In the genomic region with DNA sequence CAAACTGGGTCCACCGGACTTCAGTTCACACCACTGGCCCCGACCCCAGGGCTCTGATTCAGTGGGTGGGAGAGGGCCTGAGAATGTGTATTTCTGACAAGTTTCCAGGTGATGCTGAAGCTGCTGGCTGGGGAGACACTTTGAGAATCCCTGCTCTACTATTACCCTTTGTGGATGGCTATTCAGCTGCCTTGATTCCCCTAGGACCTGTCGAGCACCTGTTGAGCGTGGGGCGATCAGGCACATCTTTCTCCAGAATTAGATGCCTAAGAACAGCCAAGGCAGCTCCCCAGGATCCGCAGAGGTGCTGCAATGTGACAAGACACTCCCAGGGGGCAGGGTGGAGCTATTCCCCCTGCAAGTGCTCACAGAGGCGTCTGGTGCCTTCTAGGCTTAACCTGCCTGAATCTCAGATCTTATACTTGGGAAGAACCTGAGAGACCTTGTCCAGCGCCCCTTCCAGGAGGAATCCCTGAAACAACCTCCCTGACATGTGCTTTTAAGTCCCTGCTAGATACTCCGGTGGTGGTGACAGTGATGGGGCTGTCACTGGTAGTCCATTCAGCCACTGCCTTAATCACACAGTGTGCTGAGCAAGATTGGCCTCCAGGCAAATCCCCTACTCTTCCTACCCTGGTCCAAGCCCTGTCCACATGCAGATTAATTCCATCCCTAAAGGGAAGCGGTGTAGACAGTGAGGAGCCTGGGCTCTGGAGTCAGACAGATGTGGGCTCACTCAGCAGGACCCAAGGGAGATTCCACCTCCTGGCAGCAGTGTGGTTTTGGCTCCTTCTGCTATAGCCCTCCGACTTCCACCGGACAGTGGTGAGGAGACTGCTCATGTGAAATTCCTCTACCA, we compare ENCODE assay signal across 9 cellular contexts. TPM values are rescaled to one million over a fixed set of nuclear protein-coding genes. Genes with fewer than 3 reads are reported as not detected.
DNase-seq lines count a peak whose midpoint lies in the region; ATAC-seq and TF ChIP-seq lines count a peak whose summit lies in the region.
"Had no signal": no experiment of that assay in that cellular context is flagged by ENCODE, and none has a peak within 500 bp of the region (broad histone marks: within the 10 kb centered on the region; RNA-seq: fewer than 3 reads in every experiment).

No MANE protein-coding gene starts in this region.

- peaks cover 0 to 44% (median 34%) of the 10 kb centered on the region in 7 donors for H3K27me3 ChIP-seq in heart right ventricle
- H3K27me3 ChIP-seq in right atrium auricular region, result no peaks in the 10 kb centered on the region
- H3K27me3 ChIP-seq in endodermal cell (ENCODE audit: control insufficient read depth, insufficient read depth, low read length, poor library complexity, severe bottlenecking), result no peaks in the 10 kb centered on the region
- peaks cover 5% of the 10 kb centered on the region for H3K27me3 ChIP-seq in upper lobe of right lung

- peak in 7 of 9 donors; percentile 3 to 23 (median 16) for TF ChIP-seq CTCF in heart right ventricle (IDR thresholded peaks at IDR 0.05)
- TF ChIP-seq CTCF in right atrium auricular region (IDR thresholded peaks at IDR 0.05), result peak in 1 of 2 donors; percentile 42
- TF ChIP-seq CTCF in endodermal cell (conservative IDR thresholded peaks at IDR 0.05), result peak; percentile 83
- TF ChIP-seq CTCF in upper lobe of right lung (IDR thresholded peaks at IDR 0.05), result no peak

- H3K4me3 ChIP-seq in heart right ventricle (no peak overlapping the region), right atrium auricular region (no peak overlapping the region), endodermal cell (ENCODE audit: low read length) (no peak overlapping the region), upper lobe of right lung (no peak overlapping the region)

- H3K4me1 Mint-ChIP-seq in endodermal cell, result no peaks in the 10 kb centered on the region

- DNase-seq in heart right ventricle (no peak), right atrium auricular region (ENCODE audit: low spot score) (no peak), NCI-H345 (lab: John Stamatoyannopoulos, UW) (peak; percentile 49), endodermal cell (peak; percentile 88), upper lobe of right lung (peak; percentile 16), GM19240 (ENCODE audit: insufficient read length, low spot score) (no peak)
- DNase-seq in activated CD4-positive, CD25-positive, alpha-beta regulatory T cell (lab: John Stamatoyannopoulos, UW), result no peak

- no peak overlapping the region for H3K4me3 Mint-ChIP-seq in endodermal cell

- H3K9me3 ChIP-seq in heart right ventricle (no peaks in the 10 kb centered on the region), right atrium auricular region (no peaks in the 10 kb centered on the region), endodermal cell (ENCODE audit: control insufficient read depth, low read length) (no peaks in the 10 kb centered on the region), upper lobe of right lung (no peaks in the 10 kb centered on the region)
- H3K9me3 ChIP-seq: neutrophil had no signal

- H3K36me3 ChIP-seq in heart right ventricle (no peaks in the 10 kb centered on the region), right atrium auricular region (no peaks in the 10 kb centered on the region), endodermal cell (ENCODE audit: control insufficient read depth, insufficient read depth, low read length) (no peaks in the 10 kb centered on the region), upper lobe of right lung (no peaks in the 10 kb centered on the region)
- H3K36me3 ChIP-seq: neutrophil had no signal

- peaks cover 3% of the 10 kb centered on the region for H3K27me3 Mint-ChIP-seq in endodermal cell (ENCODE audit: insufficient read depth)

- no peak overlapping the region for H3K9ac ChIP-seq in endodermal cell (ENCODE audit: extremely low read depth, low read length, poor library complexity, severe bottlenecking)

- ATAC-seq in heart right ventricle, result no peak
- no peak for ATAC-seq in upper lobe of right lung
- ATAC-seq in HG03108 (IDR thresholded peaks at IDR 0.05; ENCODE audit: unreplicated experiment), result no peak

- no peaks in the 10 kb centered on the region for H3K36me3 Mint-ChIP-seq in endodermal cell (ENCODE audit: low read depth)

- intact Hi-C loops in heart right ventricle (cut with DNase I), result no loop called here
- intact Hi-C loops in upper lobe of right lung (cut with DNase I), result no loop called here

- H3K9me3 Mint-ChIP-seq in endodermal cell, result no peaks in the 10 kb centered on the region

- 47 to 52% methylated on average over 12 of the region's 12 CpGs for WGBS in heart right ventricle, 2 donors
- 74 to 79% methylated on average over 7 to 12 of the region's 12 CpGs for WGBS in endodermal cell (ENCODE audit: insufficient coverage in 1 of 2, insufficient read length in 1 of 2), 2 experiments

- H3K27ac Mint-ChIP-seq in endodermal cell, result peak overlapping the region; percentile 23

- H3K4me1 ChIP-seq in heart right ventricle (no peaks in the 10 kb centered on the region), right atrium auricular region (no peaks in the 10 kb centered on the region), endodermal cell (ENCODE audit: control insufficient read depth, insufficient read depth, low read length) (no peaks in the 10 kb centered on the region), upper lobe of right lung (no peaks in the 10 kb centered on the region)

- no peak overlapping the region for H3K27ac ChIP-seq in heart right ventricle
- no peak overlapping the region for H3K27ac ChIP-seq in right atrium auricular region
- no peak overlapping the region for H3K27ac ChIP-seq in endodermal cell (ENCODE audit: low read depth, low read length)
- no peak overlapping the region for H3K27ac ChIP-seq in upper lobe of right lung
- H3K27ac ChIP-seq: neutrophil had no signal

RNA-seq across cellular contexts. Expression of gene OTOF, which starts 43.4 kb away (rescaled TPM):
- total RNA-seq in heart right ventricle, result under 1 TPM in 3 of 10 donors, not detected in 7; 0.05 to 0.25 (median 0.10) TPM
- under 1 TPM in 1 of 2 donors, not detected in 1; 0.03 TPM for polyA plus RNA-seq in heart right ventricle
- under 1 TPM; 0.08 to 0.33 TPM for total RNA-seq in right atrium auricular region
- total RNA-seq in endodermal cell, result 1 to 10 TPM; 1.1 to 1.2 TPM
- polyA plus RNA-seq in endodermal cell (2013, experiment 1 of 2), result 0.75 TPM
- 0.37 TPM for polyA plus RNA-seq in endodermal cell (2013, experiment 2 of 2)
- 0.69 TPM for total RNA-seq in upper lobe of right lung

Comparison
In these comparisons a context has a peak if more than half of its experiments do, and no peak if none do; other contexts are left out.
1. DNase-seq: peak in NCI-H345 (single experiment), endodermal cell (single experiment) and upper lobe of right lung (single experiment); none in heart right ventricle (0 of 2), right atrium auricular region (single experiment), activated CD4-positive, CD25-positive, alpha-beta regulatory T cell (0 of 4) and GM19240 (single experiment).